26 cellular contexts compared by ENCODE assay signal in genomic region chr19:56712609-56713008, GRCh38. TPM values are rescaled to one million over a fixed set of nuclear protein-coding genes. Genes with fewer than 3 reads are reported as not detected.
DNase-seq lines count a peak whose midpoint lies in the region; ATAC-seq and TF ChIP-seq lines count a peak whose summit lies in the region.
"Had no signal": no experiment of that assay in that cellular context is flagged by ENCODE, and none has a peak within 500 bp of the region (broad histone marks: within the 10 kb centered on the region; RNA-seq: fewer than 3 reads in every experiment).

No MANE protein-coding gene starts in this region.

- POLR2A ChIA-PET in activated CD8-positive, alpha-beta T cell treated with anti-CD3 and anti-CD28 coated beads for 36 hours (lab: Charles Lee): no interaction called here

- TF ChIP-seq CTCF in testis (IDR thresholded peaks at IDR 0.05) (no peak), WERI-Rb-1 (IDR thresholded peaks at IDR 0.05; ENCODE audit: low read depth, low read length) (no peak)
- TF ChIP-seq CTCF in activated CD8-positive, alpha-beta T cell treated with anti-CD3 and anti-CD28 coated beads for 36 hours (IDR thresholded peaks at IDR 0.05): no peak

- H3K27ac ChIP-seq in caudate nucleus (ENCODE audit: low read depth, low read length): peak overlapping the region; percentile 82
- no peak overlapping the region for H3K27ac ChIP-seq in mesendoderm (ENCODE audit: low read depth, low read length)
- H3K27ac ChIP-seq in testis: no peak overlapping the region
- no peak overlapping the region for H3K27ac ChIP-seq in WERI-Rb-1
- H3K27ac ChIP-seq: brain microvascular endothelial cell, upper lobe of right lung had no signal

- H3K9ac ChIP-seq in mesendoderm (ENCODE audit: low read length): no peak overlapping the region

- H4K8ac ChIP-seq in mesendoderm (ENCODE audit: low read depth, low read length): no peak overlapping the region

- H3K36me3 ChIP-seq in mesendoderm (ENCODE audit: control insufficient read depth, insufficient read depth, low read length) (no peaks in the 10 kb centered on the region), testis (ENCODE audit: low read depth, missing control alignments) (no peaks in the 10 kb centered on the region), WERI-Rb-1 (no peaks in the 10 kb centered on the region)
- H3K36me3 ChIP-seq: brain microvascular endothelial cell, upper lobe of right lung had no signal

- H3K9me3 ChIP-seq in testis (no peaks in the 10 kb centered on the region), WERI-Rb-1 (ENCODE audit: severe bottlenecking) (no peaks in the 10 kb centered on the region)
- H3K9me3 ChIP-seq: upper lobe of right lung had no signal

- no peak overlapping the region for H3K27ac Mint-ChIP-seq in activated CD8-positive, alpha-beta T cell treated with anti-CD3 and anti-CD28 coated beads for 36 hours
- H3K27ac Mint-ChIP-seq: activated naive CD8-positive, alpha-beta T cell; B cell; GM23338; naive thymus-derived CD8-positive, alpha-beta T cell; stimulated activated naive CD8-positive, alpha-beta T cell treated with anti-CD3 and anti-CD28 coated beads, Interleukin-15, amount 100 ng/mL, for 72 hours had no signal

- no peak overlapping the region for H2BK15ac ChIP-seq in mesendoderm (replicated peaks; ENCODE audit: low read depth)

- no peak overlapping the region for H2BK5ac ChIP-seq in mesendoderm (ENCODE audit: low read length)

- no peak overlapping the region for H3K4me2 ChIP-seq in mesendoderm (ENCODE audit: low read length)
- H3K4me2 ChIP-seq: GM23338, smooth muscle cell had no signal

- no peak overlapping the region for H2BK120ac ChIP-seq in mesendoderm (ENCODE audit: low read depth, low read length)

- H3K79me2 ChIP-seq in mesendoderm (ENCODE audit: control insufficient read depth, insufficient read depth, low read length): no peaks in the 10 kb centered on the region

- H3K79me1 ChIP-seq in mesendoderm (ENCODE audit: low read length): no peaks in the 10 kb centered on the region

- H3K4me3 ChIP-seq in mesendoderm (ENCODE audit: low read length) (no peak overlapping the region), testis (no peak overlapping the region), WERI-Rb-1 (ENCODE audit: low read depth, low read length) (no peak overlapping the region)
- H3K4me3 ChIP-seq: GM23338, smooth muscle cell, upper lobe of right lung had no signal

- H4K5ac ChIP-seq in mesendoderm (ENCODE audit: low read length): no peak overlapping the region

- intact Hi-C loops in testis (cut with DNase I; ENCODE audit: low total_unique reads): loop anchor here (5.0 kb wide), 1 partner anchor 1525 kb away; no protein-coding TSS in a partner anchor
- intact Hi-C loops in activated CD8-positive, alpha-beta T cell treated with anti-CD3 and anti-CD28 coated beads for 36 hours (cut with micrococcal nuclease): no loop called here

- H3K4me3 Mint-ChIP-seq in activated CD8-positive, alpha-beta T cell treated with anti-CD3 and anti-CD28 coated beads for 36 hours: no peak overlapping the region
- H3K4me3 Mint-ChIP-seq: activated naive CD8-positive, alpha-beta T cell; B cell; GM23338; naive thymus-derived CD8-positive, alpha-beta T cell; stimulated activated naive CD8-positive, alpha-beta T cell treated with anti-CD3 and anti-CD28 coated beads, Interleukin-15, amount 100 ng/mL, for 72 hours had no signal

- H3K56ac ChIP-seq in mesendoderm (ENCODE audit: low read length): no peak overlapping the region

- no peak overlapping the region for H3K4ac ChIP-seq in mesendoderm (ENCODE audit: low read depth, low read length)

- peaks cover 6% of the 10 kb centered on the region for H3K36me3 Mint-ChIP-seq in activated CD8-positive, alpha-beta T cell treated with anti-CD3 and anti-CD28 coated beads for 36 hours (ENCODE audit: low read depth)

- ATAC-seq in activated CD8-positive, alpha-beta T cell treated with anti-CD3 and anti-CD28 coated beads for 36 hours: no peak
- ATAC-seq: GM23338; naive thymus-derived CD8-positive, alpha-beta T cell; stimulated activated naive CD8-positive, alpha-beta T cell treated with anti-CD3 and anti-CD28 coated beads, Interleukin-15, amount 100 ng/mL, for 72 hours; upper lobe of right lung had no signal

- H3K27me3 ChIP-seq in mesendoderm (ENCODE audit: insufficient read depth, low read length, poor library complexity): no peaks in the 10 kb centered on the region
- no peaks in the 10 kb centered on the region for H3K27me3 ChIP-seq in testis
- peaks cover 8% of the 10 kb centered on the region for H3K27me3 ChIP-seq in WERI-Rb-1 (ENCODE audit: insufficient read depth, low read depth, severe bottlenecking)
- H3K27me3 ChIP-seq: brain microvascular endothelial cell, upper lobe of right lung had no signal

- H3K4me1 ChIP-seq in mesendoderm (ENCODE audit: control insufficient read depth, low read depth, low read length) (no peaks in the 10 kb centered on the region), testis (no peaks in the 10 kb centered on the region)
- H3K4me1 ChIP-seq: upper lobe of right lung had no signal

- H3K18ac ChIP-seq in mesendoderm (ENCODE audit: low read length): no peak overlapping the region

- CTCF ChIA-PET in activated CD8-positive, alpha-beta T cell treated with anti-CD3 and anti-CD28 coated beads for 36 hours (lab: Charles Lee): no interaction called here

- no CpG with 5 or more reads among the region's 8 CpGs for WGBS in mesendoderm (ENCODE audit: extremely low coverage, insufficient coverage, low lambda C conversion rate)
- 20 to 35% methylated on average over 8 of the region's 8 CpGs for WGBS in testis, 2 donors

- DNase-seq in NCI-H1417 (lab: John Stamatoyannopoulos, UW) (peak in 2 of 3 experiments; percentile 56 to 80), NCI-H1417 treated with DMSO at 0.1 percent for 48 hours (lab: John Stamatoyannopoulos, UW) (no peak), caudate nucleus (lab: John Stamatoyannopoulos, UW) (peak in 51 of 61 donors; percentile 8 to 88 (median 52)), mesendoderm (peak; percentile 39), testis (peak; percentile 19), WERI-Rb-1 (no peak), NCI-H1694 treated with DMSO at 0.1 percent for 48 hours (lab: John Stamatoyannopoulos, UW) (no peak)
- no peak for DNase-seq in activated CD8-positive, alpha-beta T cell treated with anti-CD3 and anti-CD28 coated beads for 36 hours
- DNase-seq: activated CD4-positive, alpha-beta T cell treated with anti-CD3 and anti-CD28 coated beads for 48 hours; brain microvascular endothelial cell; cortex of kidney; islet precursor cell; mammary epithelial cell; naive thymus-derived CD8-positive, alpha-beta T cell; NCI-H187; NCI-H526 treated with DMSO at 0.1 percent for 48 hours; SHP77 treated with DMSO at 0.1 percent for 48 hours; stimulated activated CD4-positive, alpha-beta T cell treated with anti-CD3 and anti-CD28 coated beads, Interleukin-2, amount 100 ng/mL, for 48 hours; stimulated activated naive CD8-positive, alpha-beta T cell treated with anti-CD3 and anti-CD28 coated beads, Interleukin-15, amount 100 ng/mL, for 72 hours; T-helper 1 cell; upper lobe of right lung had no signal

- no peaks in the 10 kb centered on the region for H3K4me1 Mint-ChIP-seq in activated CD8-positive, alpha-beta T cell treated with anti-CD3 and anti-CD28 coated beads for 36 hours (ENCODE audit: low read depth)
- H3K4me1 Mint-ChIP-seq: B cell; GM23338; naive thymus-derived CD8-positive, alpha-beta T cell; stimulated activated naive CD8-positive, alpha-beta T cell treated with anti-CD3 and anti-CD28 coated beads, Interleukin-15, amount 100 ng/mL, for 72 hours had no signal

- TF ChIP-seq POLR2A in testis (IDR thresholded peaks at IDR 0.05): no peak

- no peak overlapping the region for H2AK5ac ChIP-seq in mesendoderm (ENCODE audit: low read length)

- H3K23ac ChIP-seq in mesendoderm (ENCODE audit: low read length): no peak overlapping the region

- no peaks in the 10 kb centered on the region for H3K27me3 Mint-ChIP-seq in activated CD8-positive, alpha-beta T cell treated with anti-CD3 and anti-CD28 coated beads for 36 hours
- H3K27me3 Mint-ChIP-seq: activated naive CD8-positive, alpha-beta T cell; B cell; naive thymus-derived CD8-positive, alpha-beta T cell; stimulated activated naive CD8-positive, alpha-beta T cell treated with anti-CD3 and anti-CD28 coated beads, Interleukin-15, amount 100 ng/mL, for 72 hours had no signal

- peaks cover 15% of the 10 kb centered on the region for H3K9me3 Mint-ChIP-seq in activated CD8-positive, alpha-beta T cell treated with anti-CD3 and anti-CD28 coated beads for 36 hours

RNA-seq across cellular contexts. Expression of gene ZNF835, which starts 41.1 kb away (rescaled TPM):
- polyA plus RNA-seq in mesendoderm (2013, experiment 1 of 2): 1.6 TPM
- 1.1 TPM for polyA plus RNA-seq in mesendoderm (2013, experiment 2 of 2)
- total RNA-seq in testis: 1 to 10 TPM; 2.9 to 4.9 TPM
- polyA plus RNA-seq in testis (ENCODE audit: insufficient read depth, low read depth, low replicate concordance): 1.1 TPM
- total RNA-seq in activated CD8-positive, alpha-beta T cell treated with anti-CD3 and anti-CD28 coated beads for 36 hours: 1 to 10 TPM; 3.0 to 3.3 TPM
- total RNA-seq: A172, smooth muscle cell had no signal
- polyA plus RNA-seq: mammary epithelial cell, smooth muscle cell had no signal

Comparison
In these comparisons a context has a peak if more than half of its experiments do, and no peak if none do; other contexts are left out.
1. DNase-seq: peak in NCI-H1417 (2 of 3), caudate nucleus (51 of 61), mesendoderm (single experiment) and testis (single experiment); none in NCI-H1417 treated with DMSO at 0.1 percent for 48 hours (single experiment), activated CD8-positive, alpha-beta T cell treated with anti-CD3 and anti-CD28 coated beads for 36 hours (single experiment), WERI-Rb-1 (single experiment) and NCI-H1694 treated with DMSO at 0.1 percent for 48 hours (single experiment).